In the genomic region with DNA sequence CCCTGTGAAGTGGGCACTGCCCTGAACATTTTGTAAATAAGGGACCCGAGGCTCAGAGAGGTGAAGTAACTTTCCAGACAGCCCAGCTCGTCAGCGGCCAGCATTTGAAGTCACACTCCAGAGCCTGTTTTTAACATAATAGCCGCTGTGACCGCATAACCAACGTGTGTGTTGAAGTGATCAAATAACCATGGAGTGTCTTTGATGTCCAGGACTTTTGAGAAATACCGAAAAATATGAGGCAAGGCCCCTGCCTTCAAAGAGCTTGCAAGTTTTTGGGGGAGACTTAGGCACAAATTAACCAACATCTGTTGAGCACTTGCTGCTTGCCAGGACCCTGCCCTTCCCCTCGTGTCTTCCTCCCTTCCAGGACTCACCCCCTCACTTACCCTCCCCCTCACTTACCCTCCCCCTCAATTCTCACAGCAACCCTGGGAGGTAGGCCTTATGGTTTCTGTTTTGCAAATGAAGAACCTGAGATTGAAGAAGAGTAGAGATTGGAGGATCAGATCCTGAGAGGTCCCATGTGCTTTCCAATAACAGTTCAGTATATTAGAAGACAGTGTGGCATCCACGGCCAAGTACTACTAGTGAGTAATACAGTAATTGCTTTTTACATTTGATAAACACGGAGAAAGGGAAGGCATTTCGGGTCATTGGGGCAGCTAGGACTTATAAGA, we compare ENCODE assay signal across 8 cellular contexts. TPM values are rescaled to one million over a fixed set of nuclear protein-coding genes. Genes with fewer than 3 reads are reported as not detected.
A peak's percentile ranks its signal among the peaks of the same experiment; 100 is the strongest.
DNase-seq lines count a peak whose midpoint lies in the region; ATAC-seq and TF ChIP-seq lines count a peak whose summit lies in the region.

No MANE protein-coding gene starts in this region.

- peak; percentile 44 for ATAC-seq in GM18909 (IDR thresholded peaks at IDR 0.05; ENCODE audit: poor library complexity, unreplicated experiment)
- peak; percentile 39 for ATAC-seq in HG03196 (IDR thresholded peaks at IDR 0.05; ENCODE audit: unreplicated experiment)

- H3K9me3 ChIP-seq in BE2C, result no peaks in the 10 kb centered on the region
- H3K9me3 ChIP-seq in neural progenitor cell (ENCODE audit: low read depth), result no peaks in the 10 kb centered on the region
- H3K9me3 ChIP-seq in tibial artery, result no peaks in the 10 kb centered on the region

- H3K4me3 ChIP-seq in BE2C (ENCODE audit: low read depth, low read length), result peak overlapping the region; percentile 97
- H3K4me3 ChIP-seq in fibroblast of pulmonary artery (replicated peaks; ENCODE audit: low read depth, low read length), result peak overlapping the region; percentile 72
- peak overlapping the region; percentile 69 for H3K4me3 ChIP-seq in neural progenitor cell
- H3K4me3 ChIP-seq in tibial artery, result peak overlapping the region; percentile 90 to 93

- no peak overlapping the region for H3K27ac Mint-ChIP-seq in neural progenitor cell

- H3K27me3 ChIP-seq in BE2C (no peaks in the 10 kb centered on the region), neural progenitor cell (no peaks in the 10 kb centered on the region), tibial artery (no peaks in the 10 kb centered on the region)

- H3K9me3 Mint-ChIP-seq in neural progenitor cell, result no peaks in the 10 kb centered on the region

- peak overlapping the region; percentile 91 for H3K4me2 ChIP-seq in neural progenitor cell

- peaks cover 4% of the 10 kb centered on the region for H3K27me3 Mint-ChIP-seq in neural progenitor cell (ENCODE audit: insufficient read depth, low read depth)

- H3K4me3 Mint-ChIP-seq in neural progenitor cell, result peak overlapping the region; percentile 98

- peaks cover 79% of the 10 kb centered on the region for H3K79me2 ChIP-seq in neural progenitor cell (ENCODE audit: low read depth)

- peaks cover 27% of the 10 kb centered on the region for H4K20me1 ChIP-seq in neural progenitor cell (ENCODE audit: low read depth)

- H2AFZ ChIP-seq in neural progenitor cell (replicated peaks), result peak overlapping the region; percentile 97

- peaks cover 47% of the 10 kb centered on the region for H3F3A ChIP-seq in neural progenitor cell (ENCODE audit: low read depth)

- H3K4me1 Mint-ChIP-seq in neural progenitor cell, result peaks cover 36% of the 10 kb centered on the region

- intact Hi-C loops in tibial artery (cut with DNase I; ENCODE audit: low total_unique reads), result loop anchor here (5.0 to 10.0 kb wide), 2 partner anchors 242 to 560 kb away; a partner anchor contains a TSS

- H3K4me1 ChIP-seq in BE2C (peaks cover 3% of the 10 kb centered on the region), neural progenitor cell (peaks cover 27% of the 10 kb centered on the region), tibial artery (peaks cover 0 to 45% (median 20%) of the 10 kb centered on the region in 4 donors)

- TF ChIP-seq CTCF in BE2C (IDR thresholded peaks at IDR 0.05; ENCODE audit: low read depth, low read length) (no peak), fibroblast of pulmonary artery (IDR thresholded peaks at IDR 0.05; ENCODE audit: low read length, missing control alignments) (no peak), neural progenitor cell (IDR thresholded peaks at IDR 0.05) (no peak), tibial artery (IDR thresholded peaks at IDR 0.05) (no peak)

- no peak overlapping the region for H3K27ac ChIP-seq in neural progenitor cell
- H3K27ac ChIP-seq in tibial artery, result peak overlapping the region; percentile 91 to 97

- H3K36me3 ChIP-seq in BE2C (peaks cover 21% of the 10 kb centered on the region), neural progenitor cell (peaks cover 4% of the 10 kb centered on the region), tibial artery (peaks cover 0 to 5% (median 0%) of the 10 kb centered on the region in 3 donors)

- no peak overlapping the region for H3K9ac ChIP-seq in neural progenitor cell

- H3K36me3 Mint-ChIP-seq in neural progenitor cell, result peaks cover 20% of the 10 kb centered on the region

- peak; percentile 53 for DNase-seq in BE2C
- peak; percentile 52 for DNase-seq in NOMO-1 treated with DMSO at 0.1 percent for 48 hours (lab: John Stamatoyannopoulos, UW; ENCODE audit: unreplicated experiment)
- DNase-seq in activated T-cell treated with anti-CD3 and anti-CD28 coated beads for 4 hours, result peak; percentile 48
- peak; percentile 90 for DNase-seq in fibroblast of pulmonary artery (ENCODE audit: low read depth)
- DNase-seq in neural progenitor cell (ENCODE audit: low spot score), result peak; percentile 12
- DNase-seq in tibial artery, result peak in 1 of 2 donors; percentile 36

RNA-seq across cellular contexts. Expression of a gene that starts 1.3 kb away (rescaled TPM):
- 146 TPM for polyA plus RNA-seq in BE2C (2012; ENCODE audit: insufficient read depth, insufficient read length, low read depth)
- 136 and 149 TPM in 2 replicates for total RNA-seq in neural progenitor cell (ENCODE audit: low replicate concordance)
